ENCODE assay signal across 8 cellular contexts in genomic region chr7:135662373-135663114, GRCh38. TPM values are rescaled to one million over a fixed set of nuclear protein-coding genes. Genes with fewer than 3 reads are reported as not detected.
DNase-seq lines count a peak whose midpoint lies in the region; ATAC-seq and TF ChIP-seq lines count a peak whose summit lies in the region.

TSS of gene STMP1 (plus strand) at chr7:135662514.

- peak within 1 kb of the TSS; percentile 99 for H3K27ac Mint-ChIP-seq in activated T-cell treated with anti-CD3 and anti-CD28 coated beads, Interleukin-2, amount 50 U/mL, for 24 hours

- H3K4me1 ChIP-seq in PC-3 (ENCODE audit: insufficient read depth, low read length) = peaks cover 15% of the 10 kb centered on the region
- H3K4me1 ChIP-seq in mucosa of stomach (ENCODE audit: control insufficient read depth, insufficient read depth, low read length) = no peaks in the 10 kb centered on the region

- ATAC-seq in GM21717 (IDR thresholded peaks at IDR 0.05; ENCODE audit: unreplicated experiment) (peak; percentile 95), PC-3 (peak; percentile 87)

- peak; percentile 99 for TF ChIP-seq POLR2A in erythroblast (IDR thresholded peaks at IDR 0.05; ENCODE audit: low read length)

- H3K36me3 ChIP-seq in PC-3 (ENCODE audit: low read depth, low read length) (no peaks in the 10 kb centered on the region), mucosa of stomach (ENCODE audit: control insufficient read depth, insufficient read depth, low read length) (no peaks in the 10 kb centered on the region)

- no peaks in the 10 kb centered on the region for H3F3A ChIP-seq in PC-3 (ENCODE audit: low read length, unreplicated experiment)

- DNase-seq in DMS79 (lab: John Stamatoyannopoulos, UW) (peak; percentile 86), KBM-7 (peak; percentile 96), PC-3 (peak; percentile 92), erythroblast (lab: John Stamatoyannopoulos, UW) (peak; percentile 99 to 100)
- DNase-seq in activated T-cell treated with anti-CD3 and anti-CD28 coated beads, Interleukin-2, amount 50 U/mL, for 24 hours = peak; percentile 99
- peak; percentile 98 for DNase-seq in stimulated activated CD8-positive, alpha-beta memory T cell treated with anti-CD3 and anti-CD28 coated beads, Interleukin-4, amount 100 ng/mL, for 48 hours

- peak within 1 kb of the TSS; percentile 91 for H3K4me2 ChIP-seq in PC-3 (ENCODE audit: low read length)

- H3K9ac ChIP-seq in PC-3 (ENCODE audit: low read length) (peak within 1 kb of the TSS; percentile 98), mucosa of stomach (ENCODE audit: low read length) (peak within 1 kb of the TSS; percentile 96)

- H3K27me3 ChIP-seq in PC-3 (ENCODE audit: low read length) = no peaks in the 10 kb centered on the region
- H3K27me3 ChIP-seq in mucosa of stomach (ENCODE audit: control insufficient read depth, insufficient read depth, low read length) = no peaks in the 10 kb centered on the region

- peak; percentile 56 for TF ChIP-seq CTCF in PC-3 (conservative IDR thresholded peaks at IDR 0.05; ENCODE audit: low read depth, low read length)

- peak within 1 kb of the TSS; percentile 90 for H3K27ac ChIP-seq in PC-3 (ENCODE audit: low read length)

- CTCF ChIA-PET in PC-3 (lab: Charles Lee) = interaction anchor here (0.5 to 0.6 kb wide), 3 partner anchors 28 to 373 kb away, joined by 3 to 4 read pairs (median 3); no protein-coding TSS in a partner anchor

- no peaks in the 10 kb centered on the region for H3K9me2 ChIP-seq in PC-3 (replicated peaks; ENCODE audit: low read length)

- H3K4me3 Mint-ChIP-seq in activated T-cell treated with anti-CD3 and anti-CD28 coated beads, Interleukin-2, amount 50 U/mL, for 24 hours = peak within 1 kb of the TSS; percentile 98

- peaks cover 24% of the 10 kb centered on the region for H3K36me3 Mint-ChIP-seq in activated T-cell treated with anti-CD3 and anti-CD28 coated beads, Interleukin-2, amount 50 U/mL, for 24 hours (ENCODE audit: low read depth)

- H3K9me3 ChIP-seq in PC-3 (ENCODE audit: low read length) = no peaks in the 10 kb centered on the region
- H3K9me3 ChIP-seq in mucosa of stomach (ENCODE audit: control insufficient read depth, low read length) = no peaks in the 10 kb centered on the region

- H3K9me3 Mint-ChIP-seq in activated T-cell treated with anti-CD3 and anti-CD28 coated beads, Interleukin-2, amount 50 U/mL, for 24 hours = no peaks in the 10 kb centered on the region

- H3K4me1 Mint-ChIP-seq in activated T-cell treated with anti-CD3 and anti-CD28 coated beads, Interleukin-2, amount 50 U/mL, for 24 hours (ENCODE audit: low read depth) = peaks cover 45% of the 10 kb centered on the region

- peak within 1 kb of the TSS; percentile 99 for H2AFZ ChIP-seq in PC-3 (ENCODE audit: low read length)

- peak within 1 kb of the TSS; percentile 81 for H3K4me3 ChIP-seq in PC-3 (ENCODE audit: low read length)
- peak within 1 kb of the TSS; percentile 100 for H3K4me3 ChIP-seq in mucosa of stomach (ENCODE audit: low read length)

- in situ Hi-C loops in KBM-7 (cut with MboI; ENCODE audit: low pct_unique_long_range_greater_than_20kb, low sequenced_read_pairs) = no loop called here

- intact Hi-C loops in PC-3 (cut with micrococcal nuclease) = loop anchor here (2.0 to 5.0 kb wide), 2 partner anchors 138 to 315 kb away; partner anchors contain the start of gene MTPN

- H3K79me2 ChIP-seq in PC-3 (ENCODE audit: low read length) = peaks cover 52% of the 10 kb centered on the region

- H4K20me1 ChIP-seq in PC-3 (ENCODE audit: low read length) = no peaks in the 10 kb centered on the region

- POLR2A ChIA-PET in PC-3 (lab: Charles Lee; ENCODE audit: unreplicated experiment) = interaction anchor here (0.6 kb wide), 1 partner anchor 48 kb away, joined by 4 read pairs; no protein-coding TSS in a partner anchor

- H3K27me3 Mint-ChIP-seq in activated T-cell treated with anti-CD3 and anti-CD28 coated beads, Interleukin-2, amount 50 U/mL, for 24 hours = no peaks in the 10 kb centered on the region

- BruUV-seq in PC-3 (replicated peaks; lab: Mats Ljungman, UMichigan) = no TSS peak

RNA-seq across cellular contexts. Expression of gene STMP1, which starts in this region (rescaled TPM):
- total RNA-seq in PC-3 (2014; rRNA removed) = 7.1 and 8.8 TPM in 2 replicates

Comparison
In these comparisons a context has a peak if more than half of its experiments do, and no peak if none do; other contexts are left out.
1. Peak in every context shown above with its lines: DNase-seq, ATAC-seq, H3K4me3 ChIP-seq and H3K27ac ChIP-seq.